Comparison of ENCODE assay signal across 19 cellular contexts in the genomic region with DNA sequence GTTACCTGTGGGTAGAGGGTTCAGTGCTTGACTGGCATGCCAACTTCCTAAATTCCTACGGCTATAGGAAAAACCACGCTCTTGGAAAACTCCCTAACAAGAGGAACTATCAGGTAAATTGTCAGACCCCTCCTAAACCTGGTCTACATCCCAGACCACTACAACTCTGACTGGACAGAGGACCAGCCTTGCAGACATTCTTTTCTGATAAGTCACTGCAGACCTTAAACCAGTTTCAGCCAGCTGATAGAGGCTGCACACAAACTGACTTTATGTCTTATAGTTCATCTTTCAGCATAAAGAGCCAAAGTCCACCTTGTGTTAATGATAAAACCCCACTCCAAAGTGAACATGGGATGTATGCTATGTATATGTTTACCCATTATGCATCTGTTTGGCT.
DNase-seq lines count a peak whose midpoint lies in the region; ATAC-seq, FAIRE-seq and TF ChIP-seq lines count a peak whose summit lies in the region.
"Had no signal": no experiment of that assay in that cellular context is flagged by ENCODE, and none has a peak within 500 bp of the region (broad histone marks: within the 10 kb centered on the region; RNA-seq: fewer than 3 reads in every experiment).

No MANE protein-coding gene starts in this region.

- no peak overlapping the region for H3K4me3 Mint-ChIP-seq in astrocyte (ENCODE audit: unreplicated experiment)
- H3K4me3 Mint-ChIP-seq: CD14-positive monocyte had no signal

- H3K27ac ChIP-seq in astrocyte (ENCODE audit: low read depth, low read length) (no peak overlapping the region), hepatocyte (peak overlapping the region; percentile 81), osteoblast (ENCODE audit: low read depth, low read length) (no peak overlapping the region)

- H3K79me2 ChIP-seq in astrocyte (ENCODE audit: insufficient read depth, low read length) (no peaks in the 10 kb centered on the region), hepatocyte (no peaks in the 10 kb centered on the region), osteoblast (ENCODE audit: insufficient read depth, low read length) (no peaks in the 10 kb centered on the region)

- H3K27me3 ChIP-seq in astrocyte (ENCODE audit: insufficient read depth, low read length) = no peaks in the 10 kb centered on the region
- H3K27me3 ChIP-seq in hepatocyte = no peaks in the 10 kb centered on the region
- H3K27me3 ChIP-seq in osteoblast (ENCODE audit: insufficient read depth, low read length) = no peaks in the 10 kb centered on the region

- peaks cover 3% of the 10 kb centered on the region for H3K36me3 Mint-ChIP-seq in astrocyte (ENCODE audit: low read depth, unreplicated experiment)
- H3K36me3 Mint-ChIP-seq: CD14-positive monocyte had no signal

- 96% methylated on average over 2 of the region's 2 CpGs for WGBS in hepatocyte (ENCODE audit: low lambda C conversion rate, missing lambda C conversion rate)

- H4K20me1 ChIP-seq in astrocyte (ENCODE audit: insufficient read depth, low read length) (no peaks in the 10 kb centered on the region), hepatocyte (ENCODE audit: insufficient read depth, poor library complexity, severe bottlenecking) (no peaks in the 10 kb centered on the region), osteoblast (ENCODE audit: insufficient read depth, low read length) (no peaks in the 10 kb centered on the region)

- ATAC-seq in HG03108 (IDR thresholded peaks at IDR 0.05; ENCODE audit: unreplicated experiment) = no peak
- ATAC-seq in HG02678 (IDR thresholded peaks at IDR 0.05; ENCODE audit: unreplicated experiment) = no peak
- no peak for ATAC-seq in HG02870 (IDR thresholded peaks at IDR 0.05; ENCODE audit: unreplicated experiment)
- ATAC-seq: Right ventricle myocardium inferior had no signal

- H3K9ac ChIP-seq in astrocyte (ENCODE audit: low read length) = no peak overlapping the region

- H3K9me3 ChIP-seq in astrocyte (ENCODE audit: insufficient read depth, low read depth, low read length) (no peaks in the 10 kb centered on the region), hepatocyte (ENCODE audit: low read depth) (no peaks in the 10 kb centered on the region), osteoblast (ENCODE audit: low read depth, low read length) (no peaks in the 10 kb centered on the region)
- H3K9me3 ChIP-seq: Caco-2, HAP-1 had no signal

- H3K4me1 ChIP-seq in astrocyte (ENCODE audit: insufficient read depth, low read length) (peaks cover 4% of the 10 kb centered on the region), hepatocyte (ENCODE audit: insufficient read depth) (peaks cover 13% of the 10 kb centered on the region), osteoblast (ENCODE audit: insufficient read depth, low read length) (no peaks in the 10 kb centered on the region)
- H3K4me1 ChIP-seq: HAP-1 had no signal

- TF ChIP-seq CTCF in astrocyte (IDR thresholded peaks at IDR 0.05; ENCODE audit: insufficient read depth, low read depth, low read length) = no peak
- TF ChIP-seq CTCF in hepatocyte (IDR thresholded peaks at IDR 0.05; ENCODE audit: poor library complexity) = no peak
- TF ChIP-seq CTCF in osteoblast (IDR thresholded peaks at IDR 0.05; ENCODE audit: extremely low read depth, low read depth, low read length) = no peak

- H2AFZ ChIP-seq in astrocyte (ENCODE audit: low read depth, low read length) = no peak overlapping the region
- H2AFZ ChIP-seq in hepatocyte = no peak overlapping the region
- no peak overlapping the region for H2AFZ ChIP-seq in osteoblast (ENCODE audit: low read length)

- no peak overlapping the region for H3K27ac Mint-ChIP-seq in astrocyte (ENCODE audit: unreplicated experiment)
- H3K27ac Mint-ChIP-seq: CD14-positive monocyte had no signal

- H3K4me1 Mint-ChIP-seq in astrocyte (ENCODE audit: low read depth, unreplicated experiment) = peaks cover 33% of the 10 kb centered on the region

- no peak overlapping the region for H3K4me2 ChIP-seq in astrocyte (ENCODE audit: low read length)
- H3K4me2 ChIP-seq in hepatocyte = no peak overlapping the region
- H3K4me2 ChIP-seq in osteoblast (ENCODE audit: insufficient read depth, low read length) = no peak overlapping the region

- H3K4me3 ChIP-seq in astrocyte (ENCODE audit: insufficient read depth, low read depth, low read length) = no peak overlapping the region
- H3K4me3 ChIP-seq in hepatocyte = no peak overlapping the region
- H3K4me3 ChIP-seq in osteoblast (ENCODE audit: insufficient read depth, low read length) = no peak overlapping the region
- H3K4me3 ChIP-seq: HAP-1 had no signal

- H3K27me3 Mint-ChIP-seq in astrocyte (ENCODE audit: low read depth, unreplicated experiment) = no peaks in the 10 kb centered on the region

- no peak for FAIRE-seq in astrocyte (lab: Jason Lieb, UNC)
- FAIRE-seq: A204.1, GM18507 had no signal

- H3K9me2 ChIP-seq in hepatocyte (replicated peaks; ENCODE audit: insufficient read depth) = no peaks in the 10 kb centered on the region

- no peaks in the 10 kb centered on the region for H3K9me3 Mint-ChIP-seq in astrocyte (ENCODE audit: unreplicated experiment)

- DNase-seq in ELR (ENCODE audit: low read depth) (peak; percentile 7), astrocyte (ENCODE audit: low read depth) (peak; percentile 41), hepatocyte (ENCODE audit: low spot score) (peak; percentile 64), non-pigmented ciliary epithelial cell (ENCODE audit: low read depth) (peak; percentile 8), osteoblast (ENCODE audit: insufficient read length, low spot score, missing footprints) (no peak)
- DNase-seq: DMS53, NCI-H1092, NCI-H187, NCI-H446, NCI-H774 had no signal

- H3K36me3 ChIP-seq in astrocyte (ENCODE audit: insufficient read depth, low read length) (no peaks in the 10 kb centered on the region), hepatocyte (replicated peaks; ENCODE audit: insufficient read depth, low read depth) (no peaks in the 10 kb centered on the region), osteoblast (ENCODE audit: insufficient read depth, low read length) (no peaks in the 10 kb centered on the region)
- H3K36me3 ChIP-seq: HAP-1 had no signal
